In the genomic region with DNA sequence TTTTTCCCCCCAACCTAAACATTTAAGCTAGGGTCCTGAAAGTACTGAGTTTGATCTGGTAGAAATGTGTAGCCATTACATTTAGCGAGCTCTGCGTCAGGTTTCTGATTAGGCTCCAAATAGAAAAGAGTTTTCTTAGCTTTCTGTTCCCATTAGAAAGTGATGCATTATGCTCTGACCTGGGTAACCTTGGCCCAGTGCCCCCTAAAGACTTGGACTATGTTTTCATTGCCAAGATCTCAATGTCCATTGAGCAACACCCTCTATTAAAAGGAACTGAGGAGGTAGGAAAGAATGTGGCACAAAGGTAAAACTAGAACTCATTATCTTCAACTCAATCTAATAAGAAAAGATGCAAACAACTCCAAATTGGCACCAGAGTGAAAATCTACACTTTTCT, we compare ENCODE assay signal across 14 cellular contexts.
"Had no signal": no experiment of that assay in that cellular context is flagged by ENCODE, and none has a peak within 500 bp of the region (broad histone marks: within the 10 kb centered on the region; RNA-seq: fewer than 3 reads in every experiment).

No MANE protein-coding gene starts in this region.

- H3K4me1 ChIP-seq: sigmoid colon had no signal

- H3K9me3 ChIP-seq: sigmoid colon had no signal

- ATAC-seq: naive thymus-derived CD4-positive, alpha-beta T cell had no signal

- H3K36me3 ChIP-seq: heart right ventricle, sigmoid colon, tibial nerve had no signal

- H3K27me3 ChIP-seq: dorsolateral prefrontal cortex, heart right ventricle, sigmoid colon, tibial nerve had no signal

- H3K27ac ChIP-seq: dorsolateral prefrontal cortex, heart right ventricle, sigmoid colon, skin epidermis, tibial nerve had no signal

- H3K4me3 ChIP-seq: dorsolateral prefrontal cortex, heart right ventricle, sigmoid colon, skin epidermis, tibial nerve had no signal

- DNase-seq: central memory CD4-positive, alpha-beta T cell; cortex of kidney; dorsolateral prefrontal cortex; effector CD8-positive, alpha-beta T cell; heart right ventricle; islet precursor cell; naive thymus-derived CD4-positive, alpha-beta T cell; nephron progenitor cell; posterior cingulate gyrus; sigmoid colon; stimulated activated CD4-positive, alpha-beta T cell treated with anti-CD3 and anti-CD28 coated beads, Interleukin-12 subunit alpha, Interleukin-12 subunit beta, amount 100 ng/mL, for 4 hours; stimulated activated naive CD4-positive, alpha-beta T cell had no signal
